In the genomic region with DNA sequence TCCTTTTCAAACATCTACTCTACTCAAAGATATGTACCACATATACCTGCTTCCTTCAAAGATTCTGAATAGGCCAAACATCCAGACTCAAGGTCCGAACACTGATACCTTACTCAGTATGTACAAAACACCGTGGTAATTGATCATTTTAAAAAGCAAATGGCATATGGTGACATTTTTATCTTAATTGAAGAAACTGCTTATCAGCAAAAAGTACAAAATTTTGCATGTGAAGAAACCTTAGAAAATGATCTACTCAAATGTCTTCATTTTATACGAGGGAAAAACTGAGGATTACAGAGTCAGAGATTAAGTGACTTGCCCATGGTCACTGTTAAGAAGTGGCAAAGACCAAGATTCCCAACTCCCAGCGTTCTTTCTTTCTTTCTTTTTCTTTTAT, we compare ENCODE assay signal across 21 cellular contexts.
DNase-seq lines count a peak whose midpoint lies in the region; ATAC-seq, FAIRE-seq and TF ChIP-seq lines count a peak whose summit lies in the region.
"Had no signal": no experiment of that assay in that cellular context is flagged by ENCODE, and none has a peak within 500 bp of the region (broad histone marks: within the 10 kb centered on the region; RNA-seq: fewer than 3 reads in every experiment).

No MANE protein-coding gene starts in this region.

- no peaks in the 10 kb centered on the region for H3K27me3 ChIP-seq in MM.1S (replicated peaks; ENCODE audit: insufficient read depth, low read length)
- H3K27me3 ChIP-seq: BLaER1 treated with 17β-estradiol and CSF1 and Interleukin-3, amounts not matched to agents 10 nM and 100 nM had no signal

- H3K4me1 ChIP-seq in A549 (no peaks in the 10 kb centered on the region), MM.1S (ENCODE audit: low read length) (no peaks in the 10 kb centered on the region)
- H3K4me1 ChIP-seq: BLaER1 treated with 17β-estradiol and CSF1 and Interleukin-3, amounts not matched to agents 10 nM and 100 nM; Caco-2 had no signal

- no peak overlapping the region for H3K27ac ChIP-seq in A549
- no peak overlapping the region for H3K27ac ChIP-seq in MM.1S (ENCODE audit: low read length)
- H3K27ac ChIP-seq: BLaER1 treated with 17β-estradiol and CSF1 and Interleukin-3, amounts not matched to agents 10 nM and 100 nM; C4-2B had no signal

- ATAC-seq in A549 (no peak), GM19452 (IDR thresholded peaks at IDR 0.05; ENCODE audit: unreplicated experiment) (no peak), GM21423 (IDR thresholded peaks at IDR 0.05; ENCODE audit: unreplicated experiment) (no peak)
- ATAC-seq: CD8-positive, alpha-beta T cell had no signal

- H3K9me3 ChIP-seq in A549, result no peaks in the 10 kb centered on the region
- no peaks in the 10 kb centered on the region for H3K9me3 ChIP-seq in MM.1S (replicated peaks; ENCODE audit: insufficient read depth, low read length)
- H3K9me3 ChIP-seq: BLaER1 treated with 17β-estradiol and CSF1 and Interleukin-3, amounts not matched to agents 10 nM and 100 nM; Caco-2 had no signal

- TF ChIP-seq EP300 in A549 (IDR thresholded peaks at IDR 0.05), result no peak

- H3K4me2 ChIP-seq in A549, result no peak overlapping the region
- H3K4me2 ChIP-seq in MM.1S (ENCODE audit: low read depth, low read length), result no peak overlapping the region
- H3K4me2 ChIP-seq: BLaER1 treated with 17β-estradiol and CSF1 and Interleukin-3, amounts not matched to agents 10 nM and 100 nM had no signal

- no peak overlapping the region for H3K9ac ChIP-seq in MM.1S (ENCODE audit: low read length)
- H3K9ac ChIP-seq: BLaER1 treated with 17β-estradiol and CSF1 and Interleukin-3, amounts not matched to agents 10 nM and 100 nM had no signal

- H3K79me2 ChIP-seq in MM.1S (ENCODE audit: low read length), result no peaks in the 10 kb centered on the region

- FAIRE-seq in A549 (lab: Jason Lieb, UNC) (no peak), GM12892 (lab: Jason Lieb, UNC) (peak; percentile 5)
- FAIRE-seq: A204.1, D721Med, G401.6, GM12891, GM18507 had no signal

- H4K20me1 ChIP-seq in MM.1S (ENCODE audit: insufficient read depth, low read length), result no peaks in the 10 kb centered on the region
- H4K20me1 ChIP-seq: BLaER1 treated with 17β-estradiol and CSF1 and Interleukin-3, amounts not matched to agents 10 nM and 100 nM had no signal

- 0 out of 2 replicates have a peak overlapping the region, but pooled peaks have one; percentile 6 for H2AFZ ChIP-seq in MM.1S (ENCODE audit: low read length)

- H3F3A ChIP-seq in MM.1S (ENCODE audit: insufficient read depth, low read length), result no peaks in the 10 kb centered on the region

- no peak overlapping the region for H3K4me3 ChIP-seq in A549
- no peak overlapping the region for H3K4me3 ChIP-seq in MM.1S (ENCODE audit: low read length)
- H3K4me3 ChIP-seq: BLaER1 treated with 17β-estradiol and CSF1 and Interleukin-3, amounts not matched to agents 10 nM and 100 nM had no signal

- CTCF ChIA-PET in A549 (lab: Yijun Ruan, JAX), result no interaction called here

- no peaks in the 10 kb centered on the region for H3K36me3 ChIP-seq in MM.1S (replicated peaks; ENCODE audit: insufficient read depth, low read length)
- H3K36me3 ChIP-seq: BLaER1 treated with 17β-estradiol and CSF1 and Interleukin-3, amounts not matched to agents 10 nM and 100 nM had no signal

- no peak for TF ChIP-seq CTCF in A549 (IDR thresholded peaks at IDR 0.05)
- no peak for TF ChIP-seq CTCF in MM.1S (IDR thresholded peaks at IDR 0.05; ENCODE audit: low read length)

- DNase-seq in A549 (ENCODE audit: low read depth in 1 of 2, low spot score in 1 of 2), result no peak
- DNase-seq in GM12892 (ENCODE audit: insufficient read length), result no peak
- no peak for DNase-seq in MM.1S
- no peak for DNase-seq in HPDE6-E6E7 (ENCODE audit: extremely low spot score)
- DNase-seq: 8988T; AML-193; Caco-2; Calu3; CD4-positive, alpha-beta T cell; CD8-positive, alpha-beta T cell; DMS79 treated with DMSO at 0.1 percent for 48 hours; GF-D8 had no signal

- WGBS in A549 (ENCODE audit: missing lambda C conversion rate), result 50% methylated on average over 4 of the region's 4 CpGs

- TF ChIP-seq RAD21 in A549 (conservative IDR thresholded peaks at IDR 0.05 in 1 of 2, IDR thresholded peaks at IDR 0.05 in 1 of 2), result no peak

- POLR2A ChIA-PET in A549 (lab: Yijun Ruan, JAX), result no interaction called here

- H3K9me2 ChIP-seq in MM.1S (replicated peaks; ENCODE audit: insufficient read depth, low read length), result no peaks in the 10 kb centered on the region

- no peak for TF ChIP-seq POLR2A in A549 (IDR thresholded peaks at IDR 0.05; ENCODE audit: low read length)
- no peak for TF ChIP-seq POLR2A in GM12892 (IDR thresholded peaks at IDR 0.05; ENCODE audit: low read depth, low read length)

TF ChIP-seq in A549, 52 proteins besides CTCF, POLR2A, EP300 and RAD21:
- TF ChIP-seq MAFK (IDR thresholded peaks at IDR 0.05; ENCODE audit: partially characterized antibody), result peak; percentile 76
- no peak for TF ChIP-seq HEYL (CRISPR knock-in tag; IDR thresholded peaks at IDR 0.05)
- no peak for TF ChIP-seq POLR2AphosphoS2 (conservative IDR thresholded peaks at IDR 0.05; ENCODE audit: low read length)
TF ChIP-seq in A549: peak in this region for 1.
